ENCODE assay signal across 21 cellular contexts in genomic region chr1:219781491-219781890, GRCh38.
DNase-seq lines count a peak whose midpoint lies in the region; ATAC-seq and TF ChIP-seq lines count a peak whose summit lies in the region.
"Had no signal": no experiment of that assay in that cellular context is flagged by ENCODE, and none has a peak within 500 bp of the region (broad histone marks: within the 10 kb centered on the region; RNA-seq: fewer than 3 reads in every experiment).

No MANE protein-coding gene starts in this region.

- peak; percentile 25; the same call in 1 of the 3 replicates for ATAC-seq in SK-N-SH treated with all-trans-retinoic acid at 6 μM for 48 hours
- no peak for ATAC-seq in GM21367 (IDR thresholded peaks at IDR 0.05; ENCODE audit: unreplicated experiment)
- ATAC-seq: A549 had no signal

- no peak overlapping the region for H2AFZ ChIP-seq in SK-N-SH (ENCODE audit: low read depth)
- H2AFZ ChIP-seq: GM23248 had no signal

- no peak for TF ChIP-seq RAD21 in SK-N-SH (IDR thresholded peaks at IDR 0.05; ENCODE audit: low read length)

- H3K79me2 ChIP-seq in SK-N-SH (ENCODE audit: insufficient read depth), result no peaks in the 10 kb centered on the region

- no peaks in the 10 kb centered on the region for H3K9me2 ChIP-seq in SK-N-SH

- no peaks in the 10 kb centered on the region for H3K27me3 ChIP-seq in SK-N-SH (ENCODE audit: insufficient read depth)

- H3K36me3 ChIP-seq in SK-N-SH (replicated peaks in 1 of 2; ENCODE audit: control insufficient read depth in 1 of 2, insufficient read depth in 2 of 2, low read length in 1 of 2) (no peaks in the 10 kb centered on the region), mesodermal cell (ENCODE audit: control insufficient read depth, insufficient read depth, low read length) (no peaks in the 10 kb centered on the region)

- TF ChIP-seq EP300 in SK-N-SH (IDR thresholded peaks at IDR 0.05; ENCODE audit: borderline replicate concordance in 1 of 2, low read depth in 1 of 2, low read length in 1 of 2), result no peak

- no peak overlapping the region for H3K4me3 ChIP-seq in SK-N-SH (ENCODE audit: low read depth in 2 of 2, low read length in 1 of 2)
- no peak overlapping the region for H3K4me3 ChIP-seq in mesodermal cell (ENCODE audit: extremely low read depth, insufficient read depth, low read length, poor library complexity, severe bottlenecking)
- H3K4me3 ChIP-seq: A549, GM23248 had no signal

- no peak for TF ChIP-seq CTCF in SK-N-SH (IDR thresholded peaks at IDR 0.05)

- POLR2A ChIA-PET in SK-N-SH (lab: Yijun Ruan, JAX), result no interaction called here

- H4K20me1 ChIP-seq in SK-N-SH (ENCODE audit: insufficient read depth), result no peaks in the 10 kb centered on the region

- H3K4me2 ChIP-seq in SK-N-SH, result no peak overlapping the region
- H3K4me2 ChIP-seq: A549 had no signal

- H3K9me3 ChIP-seq in SK-N-SH (no peaks in the 10 kb centered on the region), mesodermal cell (ENCODE audit: control insufficient read depth, low read length) (no peaks in the 10 kb centered on the region)
- H3K9me3 ChIP-seq: A549 had no signal

- H3K4me1 ChIP-seq in SK-N-SH (ENCODE audit: control insufficient read depth in 1 of 2, insufficient read depth in 2 of 2, low read depth in 1 of 2, low read length in 1 of 2) (peaks cover 0 to 13% of the 10 kb centered on the region in 2 experiments; a peak in 2 of 4 replicates), mesodermal cell (ENCODE audit: control insufficient read depth, insufficient read depth, low read length, poor library complexity, severe bottlenecking) (peaks cover 31% of the 10 kb centered on the region)
- H3K4me1 ChIP-seq: A549 had no signal

- H3F3A ChIP-seq in SK-N-SH (replicated peaks; ENCODE audit: insufficient read depth), result no peaks in the 10 kb centered on the region

- H3K27ac ChIP-seq in SK-N-SH (ENCODE audit: low read depth in 2 of 2, low read length in 1 of 2) (no peak overlapping the region), mesodermal cell (ENCODE audit: low read depth, low read length, severe bottlenecking) (peak overlapping the region; percentile 23)
- H3K27ac ChIP-seq: A549, GM23248 had no signal

- no peak overlapping the region for H3K9ac ChIP-seq in SK-N-SH
- H3K9ac ChIP-seq: GM23248 had no signal

- no peak for DNase-seq in SK-N-SH
- peak; percentile 60 for DNase-seq in ELF-1 (ENCODE audit: low read depth, low spot score)
- DNase-seq in iPS-NIHi7 (ENCODE audit: extremely low spot score), result peak; percentile 17
- no peak for DNase-seq in AG08396 (ENCODE audit: low spot score)
- no peak for DNase-seq in NCI-H2029 treated with DMSO at 0.1 percent for 48 hours (lab: John Stamatoyannopoulos, UW)
- DNase-seq: 8988T; ACHN; C1 segment of cervical spinal cord; CD4-positive, alpha-beta memory T cell; COR-L47; DMS 273 treated with DMSO at 0.1 percent for 48 hours; DMS79; EL; GF-D8; GM23248; H7; HCEC 1CT had no signal

- CTCF ChIA-PET in SK-N-SH (lab: Yijun Ruan, JAX), result no interaction called here

TF ChIP-seq in SK-N-SH treated with all-trans-retinoic acid at 6 μM for 48 hours, 23 proteins besides CTCF, POLR2A, EP300 and RAD21:
- TF ChIP-seq TCF4 (CRISPR knock-in tag; IDR thresholded peaks at IDR 0.05; ENCODE audit: borderline replicate concordance) (no peak), ZFP3 (CRISPR knock-in tag; IDR thresholded peaks at IDR 0.05) (no peak), SNAI2 (CRISPR knock-in tag; IDR thresholded peaks at IDR 0.05) (no peak), ZFP30 (CRISPR knock-in tag; IDR thresholded peaks at IDR 0.05) (no peak)
- TF ChIP-seq, protein P1, sequence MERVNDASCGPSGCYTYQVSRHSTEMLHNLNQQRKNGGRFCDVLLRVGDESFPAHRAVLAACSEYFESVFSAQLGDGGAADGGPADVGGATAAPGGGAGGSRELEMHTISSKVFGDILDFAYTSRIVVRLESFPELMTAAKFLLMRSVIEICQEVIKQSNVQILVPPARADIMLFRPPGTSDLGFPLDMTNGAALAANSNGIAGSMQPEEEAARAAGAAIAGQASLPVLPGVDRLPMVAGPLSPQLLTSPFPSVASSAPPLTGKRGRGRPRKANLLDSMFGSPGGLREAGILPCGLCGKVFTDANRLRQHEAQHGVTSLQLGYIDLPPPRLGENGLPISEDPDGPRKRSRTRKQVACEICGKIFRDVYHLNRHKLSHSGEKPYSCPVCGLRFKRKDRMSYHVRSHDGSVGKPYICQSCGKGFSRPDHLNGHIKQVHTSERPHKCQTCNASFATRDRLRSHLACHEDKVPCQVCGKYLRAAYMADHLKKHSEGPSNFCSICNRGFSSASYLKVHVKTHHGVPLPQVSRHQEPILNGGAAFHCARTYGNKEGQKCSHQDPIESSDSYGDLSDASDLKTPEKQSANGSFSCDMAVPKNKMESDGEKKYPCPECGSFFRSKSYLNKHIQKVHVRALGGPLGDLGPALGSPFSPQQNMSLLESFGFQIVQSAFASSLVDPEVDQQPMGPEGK (CRISPR knock-in tag; IDR thresholded peaks at IDR 0.05; ENCODE audit: borderline replicate concordance), result no peak
- TF ChIP-seq, protein P2, sequence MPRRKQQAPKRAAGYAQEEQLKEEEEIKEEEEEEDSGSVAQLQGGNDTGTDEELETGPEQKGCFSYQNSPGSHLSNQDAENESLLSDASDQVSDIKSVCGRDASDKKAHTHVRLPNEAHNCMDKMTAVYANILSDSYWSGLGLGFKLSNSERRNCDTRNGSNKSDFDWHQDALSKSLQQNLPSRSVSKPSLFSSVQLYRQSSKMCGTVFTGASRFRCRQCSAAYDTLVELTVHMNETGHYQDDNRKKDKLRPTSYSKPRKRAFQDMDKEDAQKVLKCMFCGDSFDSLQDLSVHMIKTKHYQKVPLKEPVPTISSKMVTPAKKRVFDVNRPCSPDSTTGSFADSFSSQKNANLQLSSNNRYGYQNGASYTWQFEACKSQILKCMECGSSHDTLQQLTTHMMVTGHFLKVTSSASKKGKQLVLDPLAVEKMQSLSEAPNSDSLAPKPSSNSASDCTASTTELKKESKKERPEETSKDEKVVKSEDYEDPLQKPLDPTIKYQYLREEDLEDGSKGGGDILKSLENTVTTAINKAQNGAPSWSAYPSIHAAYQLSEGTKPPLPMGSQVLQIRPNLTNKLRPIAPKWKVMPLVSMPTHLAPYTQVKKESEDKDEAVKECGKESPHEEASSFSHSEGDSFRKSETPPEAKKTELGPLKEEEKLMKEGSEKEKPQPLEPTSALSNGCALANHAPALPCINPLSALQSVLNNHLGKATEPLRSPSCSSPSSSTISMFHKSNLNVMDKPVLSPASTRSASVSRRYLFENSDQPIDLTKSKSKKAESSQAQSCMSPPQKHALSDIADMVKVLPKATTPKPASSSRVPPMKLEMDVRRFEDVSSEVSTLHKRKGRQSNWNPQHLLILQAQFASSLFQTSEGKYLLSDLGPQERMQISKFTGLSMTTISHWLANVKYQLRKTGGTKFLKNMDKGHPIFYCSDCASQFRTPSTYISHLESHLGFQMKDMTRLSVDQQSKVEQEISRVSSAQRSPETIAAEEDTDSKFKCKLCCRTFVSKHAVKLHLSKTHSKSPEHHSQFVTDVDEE (CRISPR knock-in tag; IDR thresholded peaks at IDR 0.05), result no peak

TF ChIP-seq in SK-N-SH, 30 proteins besides CTCF, POLR2A, EP300 and RAD21:
- TF ChIP-seq NFIC (IDR thresholded peaks at IDR 0.05; ENCODE audit: borderline replicate concordance) (no peak), JUND (IDR thresholded peaks at IDR 0.05) (no peak), SIN3A (IDR thresholded peaks at IDR 0.05; ENCODE audit: borderline replicate concordance, low read depth, low read length) (no peak), USF2 (IDR thresholded peaks at IDR 0.05; ENCODE audit: borderline replicate concordance, low read depth, low read length) (no peak), ELF1 (IDR thresholded peaks at IDR 0.05) (no peak), PBX3 (IDR thresholded peaks at IDR 0.05) (no peak), SMC3 (IDR thresholded peaks at IDR 0.05; ENCODE audit: low read depth, low read length) (no peak), TEAD4 (IDR thresholded peaks at IDR 0.05; ENCODE audit: borderline replicate concordance, insufficient read depth) (no peak), CHD2 (IDR thresholded peaks at IDR 0.05; ENCODE audit: low read length, partially characterized antibody) (no peak), TAF1 (IDR thresholded peaks at IDR 0.05; ENCODE audit: borderline replicate concordance, low read depth, low read length) (no peak), GATA2 (CRISPR knock-in tag; IDR thresholded peaks at IDR 0.05) (no peak), MXI1 (IDR thresholded peaks at IDR 0.05; ENCODE audit: low read depth, low read length) (no peak), POLR2AphosphoS5 (IDR thresholded peaks at IDR 0.05; ENCODE audit: low read depth, low read length) (no peak), GABPA (IDR thresholded peaks at IDR 0.05; ENCODE audit: low read depth) (no peak), RCOR1 (IDR thresholded peaks at IDR 0.05; ENCODE audit: low read length) (no peak), FOXM1 (IDR thresholded peaks at IDR 0.05; ENCODE audit: low read depth) (no peak), FOSL2 (IDR thresholded peaks at IDR 0.05; ENCODE audit: borderline replicate concordance, low read depth) (no peak), FOXJ3 (CRISPR knock-in tag; IDR thresholded peaks at IDR 0.05) (no peak)

Comparison
In these comparisons a context has a peak if more than half of its experiments do, and no peak if none do; other contexts are left out.
1. DNase-seq: peak in ELF-1 (single experiment) and iPS-NIHi7 (single experiment); none in SK-N-SH (single experiment), AG08396 (single experiment) and NCI-H2029 treated with DMSO at 0.1 percent for 48 hours (single experiment).